8 cellular contexts compared by ENCODE assay signal in genomic region chr1:166838766-166839599, GRCh38. TPM values are rescaled to one million over a fixed set of nuclear protein-coding genes. Genes with fewer than 3 reads are reported as not detected.
DNase-seq lines count a peak whose midpoint lies in the region; ATAC-seq and TF ChIP-seq lines count a peak whose summit lies in the region.

Gene POGK, plus strand, starts transcription at chr1:166839475. Its CDS starts 1,482 bp downstream, at chr1:166840957.

- peak within 1 kb of the TSS; percentile 98 for H3K27ac Mint-ChIP-seq in GM23338
- peak within 1 kb of the TSS; percentile 85 for H3K27ac Mint-ChIP-seq in activated T-helper 17 cell treated with anti-CD3 and anti-CD28 coated beads, Interleukin-2, amount 50 U/mL, for 72 hours
- peak within 1 kb of the TSS; percentile 95 to 99 (median 98) for H3K27ac Mint-ChIP-seq in naive thymus-derived CD8-positive, alpha-beta T cell
- peak within 1 kb of the TSS; percentile 99 for H3K27ac Mint-ChIP-seq in stimulated activated naive B cell treated with anti-CD40 and anti-IgM and Interleukin-4, amounts not matched to agents 10 μg/mL and 1 μg/mL and 100 μg/mL, for 72 hours

- H3K4me1 ChIP-seq in GM23338 (ENCODE audit: insufficient read depth) (peaks cover 15% of the 10 kb centered on the region), fibroblast of lung (ENCODE audit: control insufficient read depth, extremely low read depth, insufficient read depth, low read length) (peaks cover 2% of the 10 kb centered on the region)

- peaks cover 40% of the 10 kb centered on the region for H3K36me3 Mint-ChIP-seq in GM23338 (ENCODE audit: low read depth)
- H3K36me3 Mint-ChIP-seq in activated T-helper 17 cell treated with anti-CD3 and anti-CD28 coated beads, Interleukin-2, amount 50 U/mL, for 72 hours (ENCODE audit: low read depth), result peaks cover 41% of the 10 kb centered on the region
- peaks cover 0 to 32% (median 4%) of the 10 kb centered on the region in 3 donors for H3K36me3 Mint-ChIP-seq in naive thymus-derived CD8-positive, alpha-beta T cell
- peaks cover 18 to 30% of the 10 kb centered on the region in 2 donors for H3K36me3 Mint-ChIP-seq in stimulated activated naive B cell treated with anti-CD40 and anti-IgM and Interleukin-4, amounts not matched to agents 10 μg/mL and 1 μg/mL and 100 μg/mL, for 72 hours

- H3K36me3 ChIP-seq in GM23338 (ENCODE audit: insufficient read depth), result peaks cover 33% of the 10 kb centered on the region
- peaks cover 14% of the 10 kb centered on the region for H3K36me3 ChIP-seq in fibroblast of lung (ENCODE audit: control insufficient read depth, insufficient read depth, low read length)

- peaks cover 24% of the 10 kb centered on the region for H3K4me1 Mint-ChIP-seq in GM23338
- peaks cover 27% of the 10 kb centered on the region for H3K4me1 Mint-ChIP-seq in activated T-helper 17 cell treated with anti-CD3 and anti-CD28 coated beads, Interleukin-2, amount 50 U/mL, for 72 hours
- peaks cover 31 to 53% (median 46%) of the 10 kb centered on the region in 4 donors for H3K4me1 Mint-ChIP-seq in naive thymus-derived CD8-positive, alpha-beta T cell
- peaks cover 23 to 49% of the 10 kb centered on the region in 2 donors for H3K4me1 Mint-ChIP-seq in stimulated activated naive B cell treated with anti-CD40 and anti-IgM and Interleukin-4, amounts not matched to agents 10 μg/mL and 1 μg/mL and 100 μg/mL, for 72 hours

- H3K9me2 ChIP-seq in GM23338 (ENCODE audit: insufficient read depth), result peaks cover 7% of the 10 kb centered on the region; the same call in 1 of the 2 replicates

- peak; percentile 94 for ATAC-seq in GM23338
- ATAC-seq in activated T-helper 17 cell treated with anti-CD3 and anti-CD28 coated beads, Interleukin-2, amount 50 U/mL, for 72 hours (replicated peaks), result peak; percentile 97
- peak; percentile 89 to 91 for ATAC-seq in naive thymus-derived CD8-positive, alpha-beta T cell
- ATAC-seq in stimulated activated naive B cell treated with anti-CD40 and anti-IgM and Interleukin-4, amounts not matched to agents 10 μg/mL and 1 μg/mL and 100 μg/mL, for 72 hours (replicated peaks), result peak; percentile 96 to 97

- H3K27me3 ChIP-seq in GM23338 (ENCODE audit: insufficient read depth) (no peaks in the 10 kb centered on the region), fibroblast of lung (ENCODE audit: control insufficient read depth, insufficient read depth, low read length) (no peaks in the 10 kb centered on the region)

- H3K79me2 ChIP-seq in GM23338 (replicated peaks; ENCODE audit: insufficient read depth), result peaks cover 37% of the 10 kb centered on the region
- H3K79me2 ChIP-seq in fibroblast of lung (ENCODE audit: control insufficient read depth, insufficient read depth, low read length), result peaks cover 9% of the 10 kb centered on the region

- peak within 1 kb of the TSS; percentile 70 for H3K9ac ChIP-seq in fibroblast of lung (ENCODE audit: insufficient read depth, low read length)

- H3K4me3 Mint-ChIP-seq in GM23338, result peak within 1 kb of the TSS; percentile 95
- peak within 1 kb of the TSS; percentile 91 for H3K4me3 Mint-ChIP-seq in activated T-helper 17 cell treated with anti-CD3 and anti-CD28 coated beads, Interleukin-2, amount 50 U/mL, for 72 hours
- H3K4me3 Mint-ChIP-seq in naive thymus-derived CD8-positive, alpha-beta T cell, result peak within 1 kb of the TSS; percentile 84 to 96 (median 92)
- peak within 1 kb of the TSS; percentile 93 to 96 for H3K4me3 Mint-ChIP-seq in stimulated activated naive B cell treated with anti-CD40 and anti-IgM and Interleukin-4, amounts not matched to agents 10 μg/mL and 1 μg/mL and 100 μg/mL, for 72 hours

- 0 out of 2 replicates have a peak, but pooled peaks cover 6% of the 10 kb centered on the region for H3F3A ChIP-seq in GM23338 (replicated peaks; ENCODE audit: low read depth)

- peak within 1 kb of the TSS; percentile 87 for H3K4me3 ChIP-seq in GM23338
- H3K4me3 ChIP-seq in fibroblast of lung (replicated peaks in 1 of 4; ENCODE audit: control extremely low read depth in 1 of 4, insufficient read depth in 1 of 4, low read depth in 3 of 4, low read length in 4 of 4), result peak within 1 kb of the TSS; percentile 62 to 83 (median 72)

- H3K27ac ChIP-seq in GM23338 (ENCODE audit: low read depth) (peak within 1 kb of the TSS; percentile 93), RWPE1 (peak within 1 kb of the TSS; percentile 87), fibroblast of lung (ENCODE audit: insufficient read depth, low read length) (peak within 1 kb of the TSS; percentile 76)

- H3K4me2 ChIP-seq in GM23338 (peak within 1 kb of the TSS; percentile 96), fibroblast of lung (ENCODE audit: extremely low read depth, insufficient read depth, low read length) (peak within 1 kb of the TSS; percentile 75)

- POLR2A ChIA-PET in RWPE1 (lab: Yijun Ruan, JAX; ENCODE audit: low non-redundant PET), result interaction anchor here (0.6 to 0.9 kb wide), 3 partner anchors 10 to 1070 kb away, joined by 3 read pairs; partner anchors contain the start of gene TMCO1
- POLR2A ChIA-PET in naive thymus-derived CD8-positive, alpha-beta T cell (lab: Charles Lee), result interaction anchor here (0.9 to 3.9 kb wide), 6 partner anchors 14 to 1208 kb away, joined by 3 to 35 read pairs (median 6); partner anchors contain the start of genes MGST3, POU2F1 and TADA1

- no peaks in the 10 kb centered on the region for H4K20me1 ChIP-seq in GM23338 (replicated peaks; ENCODE audit: insufficient read depth)
- H4K20me1 ChIP-seq in fibroblast of lung (ENCODE audit: control insufficient read depth, extremely low read depth, insufficient read depth, low read length), result no peaks in the 10 kb centered on the region

- H3K9me3 Mint-ChIP-seq in GM23338, result no peaks in the 10 kb centered on the region
- H3K9me3 Mint-ChIP-seq in activated T-helper 17 cell treated with anti-CD3 and anti-CD28 coated beads, Interleukin-2, amount 50 U/mL, for 72 hours, result no peaks in the 10 kb centered on the region
- no peaks in the 10 kb centered on the region for H3K9me3 Mint-ChIP-seq in naive thymus-derived CD8-positive, alpha-beta T cell
- H3K9me3 Mint-ChIP-seq in stimulated activated naive B cell treated with anti-CD40 and anti-IgM and Interleukin-4, amounts not matched to agents 10 μg/mL and 1 μg/mL and 100 μg/mL, for 72 hours, result no peaks in the 10 kb centered on the region

- CTCF ChIA-PET in RWPE1 (lab: Yijun Ruan, JAX), result interaction anchor here (0.6 to 0.9 kb wide), 2 partner anchors 14 to 220 kb away, joined by 3 to 6 read pairs; no protein-coding TSS in a partner anchor

- H2AFZ ChIP-seq in GM23338 (peak within 1 kb of the TSS; percentile 98), fibroblast of lung (ENCODE audit: low read length) (peak within 1 kb of the TSS; percentile 95)

- peaks cover 11% of the 10 kb centered on the region for H3K27me3 Mint-ChIP-seq in GM23338 (ENCODE audit: insufficient read depth, low read depth, poor library complexity)
- H3K27me3 Mint-ChIP-seq in activated T-helper 17 cell treated with anti-CD3 and anti-CD28 coated beads, Interleukin-2, amount 50 U/mL, for 72 hours, result no peaks in the 10 kb centered on the region
- H3K27me3 Mint-ChIP-seq in naive thymus-derived CD8-positive, alpha-beta T cell, result no peaks in the 10 kb centered on the region
- H3K27me3 Mint-ChIP-seq in stimulated activated naive B cell treated with anti-CD40 and anti-IgM and Interleukin-4, amounts not matched to agents 10 μg/mL and 1 μg/mL and 100 μg/mL, for 72 hours, result peaks cover 0 to 6% of the 10 kb centered on the region in 2 donors

- DNase-seq in Daoy (ENCODE audit: low read depth), result peak; percentile 96
- DNase-seq in GM23338 (ENCODE audit: low spot score), result peak; percentile 92
- peak; percentile 77 to 78 for DNase-seq in Kasumi-1 (lab: John Stamatoyannopoulos, UW)
- peak; percentile 85 for DNase-seq in RWPE1 (ENCODE audit: low spot score)
- peak; percentile 90 for DNase-seq in fibroblast of lung (ENCODE audit: low read depth in 2 of 2)
- DNase-seq in naive thymus-derived CD8-positive, alpha-beta T cell, result peak; percentile 68 to 87 (median 76)
- peak; percentile 88 for DNase-seq in stimulated activated naive B cell treated with anti-CD40 and anti-IgM and Interleukin-4, amounts not matched to agents 10 μg/mL and 1 μg/mL and 100 μg/mL, for 72 hours

- no peaks in the 10 kb centered on the region for H3K9me3 ChIP-seq in fibroblast of lung (ENCODE audit: control insufficient read depth, insufficient read depth, low read depth, low read length)

- no peak for TF ChIP-seq CTCF in GM23338 (conservative IDR thresholded peaks at IDR 0.05; ENCODE audit: low read depth in 2 of 2)
- no peak for TF ChIP-seq CTCF in RWPE1 (conservative IDR thresholded peaks at IDR 0.05; ENCODE audit: low read depth)
- TF ChIP-seq CTCF in fibroblast of lung (conservative IDR thresholded peaks at IDR 0.05 in 1 of 2, IDR thresholded peaks at IDR 0.05 in 1 of 2; ENCODE audit: low read depth in 1 of 2, low read length in 2 of 2), result no peak

TF ChIP-seq in GM23338, 12 proteins besides CTCF, POLR2A, EP300 and RAD21 (continues in another document):
- no peak for TF ChIP-seq EZH2 (IDR thresholded peaks at IDR 0.05; ENCODE audit: low read depth, unreplicated experiment)

RNA-seq across cellular contexts. Expression of gene POGK, which starts in this region (rescaled TPM):
- total RNA-seq in Daoy (2014; rRNA removed; shearing (Covaris generic)), result 30.8 and 37.1 TPM in 2 replicates
- total RNA-seq in GM23338 (2014; rRNA removed; shearing (Covaris generic)), result 31.3 and 31.4 TPM in 2 replicates
- polyA plus RNA-seq in GM23338 (2016; fragmentation: Nextera tagmentation; extraction: Ambion mirVana) (10.0 and 10.9 TPM in 2 replicates), fibroblast of lung (17.2 and 20.1 TPM in 2 replicates)
- 10 to 100 TPM; 29.5 to 47.2 TPM for total RNA-seq in activated T-helper 17 cell treated with anti-CD3 and anti-CD28 coated beads, Interleukin-2, amount 50 U/mL, for 72 hours
- 23.8 and 27.2 TPM in 2 replicates for total RNA-seq in fibroblast of lung
- polyA plus RNA-seq in fibroblast of lung (2012), result 13.5 and 15.5 TPM in 2 replicates
- 10.5 and 15.3 TPM in 2 replicates for polyA minus RNA-seq in fibroblast of lung (ENCODE audit: low replicate concordance)
- total RNA-seq in naive thymus-derived CD8-positive, alpha-beta T cell, result 10 to 100 TPM; 41.3 to 42.3 TPM
- polyA plus RNA-seq in naive thymus-derived CD8-positive, alpha-beta T cell, result 10 to 100 TPM; 13.9 to 23.0 (median 15.1) TPM

Comparison
In these comparisons a context has a peak if more than half of its experiments do, and no peak if none do; other contexts are left out.
1. Peak in every context shown above with its lines: DNase-seq, ATAC-seq, H3K4me3 ChIP-seq and H3K27ac ChIP-seq.